1 cellular context compared by ENCODE assay signal in genomic region chr10:110355181-110355831, GRCh38.
TF ChIP-seq lines count a peak whose summit lies in the region.

No MANE protein-coding gene starts in this region.

TF ChIP-seq in WTC11, 78 proteins besides CTCF, POLR2A, EP300 and RAD21 (continued from another document):
- TF ChIP-seq ERG (CRISPR knock-in tag; IDR thresholded peaks at IDR 0.05) (no peak), SMAD3 (CRISPR knock-in tag; IDR thresholded peaks at IDR 0.05; ENCODE audit: borderline replicate concordance) (no peak), IRF2 (CRISPR knock-in tag; IDR thresholded peaks at IDR 0.05; ENCODE audit: borderline replicate concordance, low read depth) (no peak), TP53 (CRISPR knock-in tag; IDR thresholded peaks at IDR 0.05) (no peak), MYBL2 (CRISPR knock-in tag; IDR thresholded peaks at IDR 0.05) (no peak)
